1 cellular context compared by ENCODE assay signal in genomic region chr3:149382091-149382467, GRCh38.
TF ChIP-seq lines count a peak whose summit lies in the region.

No MANE protein-coding gene starts in this region.

TF ChIP-seq in GM23338, 12 proteins besides CTCF, POLR2A, EP300 and RAD21 (continued from another document):
- TF ChIP-seq, protein P1, sequence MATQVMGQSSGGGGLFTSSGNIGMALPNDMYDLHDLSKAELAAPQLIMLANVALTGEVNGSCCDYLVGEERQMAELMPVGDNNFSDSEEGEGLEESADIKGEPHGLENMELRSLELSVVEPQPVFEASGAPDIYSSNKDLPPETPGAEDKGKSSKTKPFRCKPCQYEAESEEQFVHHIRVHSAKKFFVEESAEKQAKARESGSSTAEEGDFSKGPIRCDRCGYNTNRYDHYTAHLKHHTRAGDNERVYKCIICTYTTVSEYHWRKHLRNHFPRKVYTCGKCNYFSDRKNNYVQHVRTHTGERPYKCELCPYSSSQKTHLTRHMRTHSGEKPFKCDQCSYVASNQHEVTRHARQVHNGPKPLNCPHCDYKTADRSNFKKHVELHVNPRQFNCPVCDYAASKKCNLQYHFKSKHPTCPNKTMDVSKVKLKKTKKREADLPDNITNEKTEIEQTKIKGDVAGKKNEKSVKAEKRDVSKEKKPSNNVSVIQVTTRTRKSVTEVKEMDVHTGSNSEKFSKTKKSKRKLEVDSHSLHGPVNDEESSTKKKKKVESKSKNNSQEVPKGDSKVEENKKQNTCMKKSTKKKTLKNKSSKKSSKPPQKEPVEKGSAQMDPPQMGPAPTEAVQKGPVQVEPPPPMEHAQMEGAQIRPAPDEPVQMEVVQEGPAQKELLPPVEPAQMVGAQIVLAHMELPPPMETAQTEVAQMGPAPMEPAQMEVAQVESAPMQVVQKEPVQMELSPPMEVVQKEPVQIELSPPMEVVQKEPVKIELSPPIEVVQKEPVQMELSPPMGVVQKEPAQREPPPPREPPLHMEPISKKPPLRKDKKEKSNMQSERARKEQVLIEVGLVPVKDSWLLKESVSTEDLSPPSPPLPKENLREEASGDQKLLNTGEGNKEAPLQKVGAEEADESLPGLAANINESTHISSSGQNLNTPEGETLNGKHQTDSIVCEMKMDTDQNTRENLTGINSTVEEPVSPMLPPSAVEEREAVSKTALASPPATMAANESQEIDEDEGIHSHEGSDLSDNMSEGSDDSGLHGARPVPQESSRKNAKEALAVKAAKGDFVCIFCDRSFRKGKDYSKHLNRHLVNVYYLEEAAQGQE (IDR thresholded peaks at IDR 0.05; ENCODE audit: unreplicated experiment), result no peak
